Comparison of ENCODE assay signal across 8 cellular contexts in genomic region chr2:147843864-147844690, GRCh38. TPM values are rescaled to one million over a fixed set of nuclear protein-coding genes. Genes with fewer than 3 reads are reported as not detected.
DNase-seq lines count a peak whose midpoint lies in the region; ATAC-seq and TF ChIP-seq lines count a peak whose summit lies in the region.

No MANE protein-coding gene starts in this region.

- under 1% methylated on average over 113 of the region's 113 CpGs for WGBS in HUES64
- 0 to 1% methylated on average over 76 to 113 of the region's 113 CpGs for WGBS in esophagus, 2 donors

- H3K27me3 Mint-ChIP-seq in Calu3 (ENCODE audit: unreplicated experiment): no peaks in the 10 kb centered on the region
- peaks cover 5% of the 10 kb centered on the region for H3K27me3 Mint-ChIP-seq in activated T-cell treated with anti-CD3 and anti-CD28 coated beads, Interleukin-2, amount 50 U/mL, for 4 hours (ENCODE audit: low read depth)

- H3K9me3 Mint-ChIP-seq in Calu3 (ENCODE audit: low read depth, unreplicated experiment): no peaks in the 10 kb centered on the region
- H3K9me3 Mint-ChIP-seq in activated T-cell treated with anti-CD3 and anti-CD28 coated beads, Interleukin-2, amount 50 U/mL, for 4 hours: no peaks in the 10 kb centered on the region

- DNase-seq in Calu3 (peak; percentile 94), OCI-M1 (lab: John Stamatoyannopoulos, UW) (peak; percentile 89)
- peak; percentile 80 for DNase-seq in activated T-cell treated with anti-CD3 and anti-CD28 coated beads, Interleukin-2, amount 50 U/mL, for 4 hours
- peak; percentile 83 for DNase-seq in stimulated activated CD8-positive, alpha-beta memory T cell treated with anti-CD3 and anti-CD28 coated beads, Interleukin-4, amount 100 ng/mL, for 24 hours (ENCODE audit: low read depth)

- peak overlapping the region; percentile 60 for H3K27ac Mint-ChIP-seq in Calu3 (ENCODE audit: unreplicated experiment)

- intact Hi-C loops in Calu3 (cut with micrococcal nuclease; ENCODE audit: unreplicated experiment): no loop called here

- TF ChIP-seq CTCF in Calu3 (IDR thresholded peaks at IDR 0.05; ENCODE audit: unreplicated experiment): no peak

- BruUV-seq in Calu3 (replicated peaks; lab: Mats Ljungman, UMichigan): no TSS peak

- H3K4me1 Mint-ChIP-seq in Calu3 (ENCODE audit: low read depth, unreplicated experiment): peaks cover 34% of the 10 kb centered on the region
- H3K4me1 Mint-ChIP-seq in activated T-cell treated with anti-CD3 and anti-CD28 coated beads, Interleukin-2, amount 50 U/mL, for 4 hours (ENCODE audit: low read depth): peaks cover 41% of the 10 kb centered on the region

- H3K27me3 ChIP-seq in HUES64 (ENCODE audit: insufficient read depth, low read length) (peaks cover 5% of the 10 kb centered on the region; the same call in 1 of the 2 replicates), esophagus (ENCODE audit: control insufficient read depth in 1 of 2, insufficient read depth in 2 of 2, low read length in 2 of 2) (no peaks in the 10 kb centered on the region), mucosa of stomach (ENCODE audit: control insufficient read depth, insufficient read depth, low read length) (no peaks in the 10 kb centered on the region)

- peak overlapping the region; percentile 83 for H3K4me3 Mint-ChIP-seq in Calu3 (ENCODE audit: low read depth, unreplicated experiment)
- H3K4me3 Mint-ChIP-seq in activated T-cell treated with anti-CD3 and anti-CD28 coated beads, Interleukin-2, amount 50 U/mL, for 4 hours: peak overlapping the region; percentile 96

- ATAC-seq in GM21528 (IDR thresholded peaks at IDR 0.05; ENCODE audit: low FRiP score, unreplicated experiment): peak; percentile 89
- peak; percentile 75 to 76 for ATAC-seq in activated T-cell treated with anti-CD3 and anti-CD28 coated beads, Interleukin-2, amount 50 U/mL, for 4 hours

- peaks cover 36% of the 10 kb centered on the region for H3K36me3 Mint-ChIP-seq in Calu3 (ENCODE audit: insufficient read depth, unreplicated experiment)
- H3K36me3 Mint-ChIP-seq in activated T-cell treated with anti-CD3 and anti-CD28 coated beads, Interleukin-2, amount 50 U/mL, for 4 hours (ENCODE audit: insufficient read depth): peaks cover 2% of the 10 kb centered on the region

- H3K27ac ChIP-seq in HUES64 (ENCODE audit: low read depth, low read length): peak overlapping the region; percentile 99
- peak overlapping the region; percentile 98 for H3K27ac ChIP-seq in esophagus (ENCODE audit: low read depth in 2 of 2, low read length in 1 of 2)

- peak overlapping the region; percentile 93 for H3K4me3 ChIP-seq in HUES64 (ENCODE audit: low read length)
- peak overlapping the region; percentile 79 to 85 for H3K4me3 ChIP-seq in esophagus (ENCODE audit: low read depth in 1 of 2, low read length in 2 of 2)
- peak overlapping the region; percentile 40 for H3K4me3 ChIP-seq in mucosa of stomach (ENCODE audit: low read length)

- CTCF ChIA-PET in Calu3 (lab: Charles Lee): no interaction called here

- peaks cover 17% of the 10 kb centered on the region for H3K4me1 ChIP-seq in HUES64 (ENCODE audit: insufficient read depth, low read length)
- no peaks in the 10 kb centered on the region for H3K4me1 ChIP-seq in esophagus (ENCODE audit: control insufficient read depth in 2 of 2, insufficient read depth in 2 of 2, low read length in 1 of 2)
- peaks cover 4% of the 10 kb centered on the region for H3K4me1 ChIP-seq in mucosa of stomach (ENCODE audit: control insufficient read depth, insufficient read depth, low read length)

- no peaks in the 10 kb centered on the region for H3K9me3 ChIP-seq in HUES64 (ENCODE audit: insufficient read depth, low read depth, low read length)
- H3K9me3 ChIP-seq in esophagus (ENCODE audit: control insufficient read depth in 2 of 2, insufficient read depth in 1 of 2, low read depth in 1 of 2, low read length in 1 of 2): no peaks in the 10 kb centered on the region
- H3K9me3 ChIP-seq in mucosa of stomach (ENCODE audit: control insufficient read depth, low read length): no peaks in the 10 kb centered on the region

- H3K9ac ChIP-seq in HUES64 (ENCODE audit: low read depth, low read length): peak overlapping the region; percentile 99
- H3K9ac ChIP-seq in mucosa of stomach (ENCODE audit: low read length): peak overlapping the region; percentile 88

- no peaks in the 10 kb centered on the region for H3K36me3 ChIP-seq in HUES64 (ENCODE audit: insufficient read depth, low read length)
- no peaks in the 10 kb centered on the region for H3K36me3 ChIP-seq in esophagus (ENCODE audit: control insufficient read depth in 2 of 2, insufficient read depth in 2 of 2, low read length in 1 of 2)
- no peaks in the 10 kb centered on the region for H3K36me3 ChIP-seq in mucosa of stomach (ENCODE audit: control insufficient read depth, insufficient read depth, low read length)

RNA-seq across cellular contexts. Expression of gene ACVR2A, which starts 0.8 kb away (rescaled TPM):
- total RNA-seq in Calu3 (2022): 12.5 and 14.8 TPM in 2 replicates
- polyA plus RNA-seq in HUES64 (2013, experiment 1 of 2): 7.3 TPM
- polyA plus RNA-seq in HUES64 (2013, experiment 2 of 2): 8.2 TPM
- 1 to 10 TPM; 6.7 to 7.5 (median 7.0) TPM for total RNA-seq in activated T-cell treated with anti-CD3 and anti-CD28 coated beads, Interleukin-2, amount 50 U/mL, for 4 hours
- polyA plus RNA-seq in esophagus: 1 to 10 TPM; 6.2 to 6.3 TPM

Comparison
In these comparisons a context has a peak if more than half of its experiments do, and no peak if none do; other contexts are left out.
1. Peak in every context shown above with its lines: DNase-seq, ATAC-seq, H3K4me3 ChIP-seq and H3K27ac ChIP-seq.
2. H3K4me3 ChIP-seq: peak in every context shown above with its lines; median percentile 93 in HUES64; 82 in esophagus; 40 in mucosa of stomach.